Comparison of ENCODE assay signal across 9 cellular contexts in genomic region chr16:30458561-30459394, GRCh38. TPM values are rescaled to one million over a fixed set of nuclear protein-coding genes. Genes with fewer than 3 reads are reported as not detected.
A peak's percentile ranks its signal among the peaks of the same experiment; 100 is the strongest.
DNase-seq lines count a peak whose midpoint lies in the region; ATAC-seq lines count a peak whose summit lies in the region.
"Had no signal": no experiment of that assay in that cellular context is flagged by ENCODE, and none has a peak within 500 bp of the region (broad histone marks: within the 10 kb centered on the region; RNA-seq: fewer than 3 reads in every experiment).

No MANE protein-coding gene starts in this region.

- ATAC-seq in GM18517 (IDR thresholded peaks at IDR 0.05; ENCODE audit: unreplicated experiment) (peak; percentile 80), HG02885 (IDR thresholded peaks at IDR 0.05; ENCODE audit: poor library complexity, unreplicated experiment) (peak; percentile 82)

- DNase-seq in SKM-1 (lab: John Stamatoyannopoulos, UW; ENCODE audit: unreplicated experiment) (peak; percentile 97), DMS153 treated with DMSO at 0.1 percent for 48 hours (lab: John Stamatoyannopoulos, UW; ENCODE audit: unreplicated experiment) (no peak), occipital lobe (lab: John Stamatoyannopoulos, UW) (no peak), NCI-H1436 (lab: John Stamatoyannopoulos, UW) (no peak)
- DNase-seq in activated gamma-delta T cell treated with anti-CD3 and anti-CD28 coated beads, Interleukin-2, amount 50 U/mL, for 16 hours (ENCODE audit: low read depth): peak; percentile 82
- DNase-seq in stimulated activated CD4-positive, alpha-beta T cell treated with anti-CD3 and anti-CD28 coated beads, Interleukin-12 subunit alpha, Interleukin-12 subunit beta, amount 100 ng/mL, for 48 hours (ENCODE audit: low read depth in 2 of 3, low spot score in 1 of 3): peak; percentile 85 to 87 (median 85)
- DNase-seq: IMR-90 had no signal

RNA-seq across cellular contexts. Expression of gene SEPHS2, which starts 13.1 kb away (rescaled TPM):
- total RNA-seq in occipital lobe: 12.3 TPM

RNA-seq across cellular contexts. Expression of gene ITGAL, which starts 13.8 kb away (rescaled TPM):
- total RNA-seq in occipital lobe: 1.1 TPM
- total RNA-seq: IMR-90 had no signal

RNA-seq across cellular contexts. Expression of gene DCTPP1, which starts 28.9 kb away (rescaled TPM):
- total RNA-seq in occipital lobe: 29.8 TPM

RNA-seq across cellular contexts. Expression of gene ZNF771, which starts 51.4 kb away (rescaled TPM):
- 6.9 TPM for total RNA-seq in occipital lobe

Comparison
In these comparisons a context has a peak if more than half of its experiments do, and no peak if none do; other contexts are left out.
1. DNase-seq: peak in SKM-1 (single experiment), activated gamma-delta T cell treated with anti-CD3 and anti-CD28 coated beads, Interleukin-2, amount 50 U/mL, for 16 hours (single experiment) and stimulated activated CD4-positive, alpha-beta T cell treated with anti-CD3 and anti-CD28 coated beads, Interleukin-12 subunit alpha, Interleukin-12 subunit beta, amount 100 ng/mL, for 48 hours (3 of 3); none in DMS153 treated with DMSO at 0.1 percent for 48 hours (single experiment), occipital lobe (single experiment) and NCI-H1436 (single experiment).